In genomic region chr19:48560095-48560530, GRCh38 we compare ENCODE assay signal across 1 cellular context.
A peak's percentile ranks its signal among the peaks of the same experiment; 100 is the strongest.
TF ChIP-seq lines count a peak whose summit lies in the region.

No MANE protein-coding gene starts in this region.

TF ChIP-seq in H1, 55 proteins besides CTCF, POLR2A, EP300 and RAD21:
- TF ChIP-seq KDM1A (IDR thresholded peaks at IDR 0.05; ENCODE audit: borderline replicate concordance, low read length) = peak; percentile 98
- TF ChIP-seq HDAC2 (IDR thresholded peaks at IDR 0.05; ENCODE audit: borderline replicate concordance in 1 of 2, low read depth in 2 of 2, low read length in 2 of 2) = peak in 1 of 2 experiments; percentile 92; a peak in 1 of 4 replicates
- peak; percentile 41 for TF ChIP-seq MAFK (IDR thresholded peaks at IDR 0.05; ENCODE audit: low read depth, low read length)
- no peak for TF ChIP-seq SIRT6 (IDR thresholded peaks at IDR 0.05; ENCODE audit: low read length)
- TF ChIP-seq RFX5 (IDR thresholded peaks at IDR 0.05; ENCODE audit: borderline replicate concordance, low read depth, low read length) = no peak
TF ChIP-seq in H1: peak in this region for 3.
